1 cellular context compared by ENCODE assay signal in genomic region chr1:224874775-224875174, GRCh38.
A peak's percentile ranks its signal among the peaks of the same experiment; 100 is the strongest.
TF ChIP-seq lines count a peak whose summit lies in the region.

No MANE protein-coding gene starts in this region.

TF ChIP-seq in HEK293, 187 proteins besides CTCF, POLR2A, EP300 and RAD21 (continued from another document):
- TF ChIP-seq, protein P1, sequence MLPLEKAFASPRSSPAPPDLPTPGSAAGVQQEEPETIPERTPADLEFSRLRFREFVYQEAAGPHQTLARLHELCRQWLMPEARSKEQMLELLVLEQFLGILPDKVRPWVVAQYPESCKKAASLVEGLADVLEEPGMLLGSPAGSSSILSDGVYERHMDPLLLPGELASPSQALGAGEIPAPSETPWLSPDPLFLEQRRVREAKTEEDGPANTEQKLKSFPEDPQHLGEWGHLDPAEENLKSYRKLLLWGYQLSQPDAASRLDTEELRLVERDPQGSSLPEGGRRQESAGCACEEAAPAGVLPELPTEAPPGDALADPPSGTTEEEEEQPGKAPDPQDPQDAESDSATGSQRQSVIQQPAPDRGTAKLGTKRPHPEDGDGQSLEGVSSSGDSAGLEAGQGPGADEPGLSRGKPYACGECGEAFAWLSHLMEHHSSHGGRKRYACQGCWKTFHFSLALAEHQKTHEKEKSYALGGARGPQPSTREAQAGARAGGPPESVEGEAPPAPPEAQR (tag by site-specific recombination; IDR thresholded peaks at IDR 0.05): no peak
- no peak for TF ChIP-seq ZNF658 (tag by site-specific recombination; IDR thresholded peaks at IDR 0.05)
- no peak for TF ChIP-seq ZNF48 (tag by site-specific recombination; IDR thresholded peaks at IDR 0.05)
- 0 out of 2 replicates have a peak, but pooled peaks have one; percentile 22 for TF ChIP-seq ZFP37 (tag by site-specific recombination; IDR thresholded peaks at IDR 0.05)
- TF ChIP-seq ZEB2 (tag by site-specific recombination; IDR thresholded peaks at IDR 0.05): peak; percentile 34; the same call in 1 of the 2 replicates
- TF ChIP-seq ZNF677 (tag by site-specific recombination; IDR thresholded peaks at IDR 0.05): no peak
- no peak for TF ChIP-seq ZNF223 (tag by site-specific recombination; IDR thresholded peaks at IDR 0.05)
- TF ChIP-seq ZNF169 (tag by site-specific recombination; IDR thresholded peaks at IDR 0.05): no peak
- peak; percentile 65 for TF ChIP-seq ZNF335 (tag by site-specific recombination; conservative IDR thresholded peaks at IDR 0.05)
- TF ChIP-seq KLF1 (tag by site-specific recombination; IDR thresholded peaks at IDR 0.05): no peak
- TF ChIP-seq WT1 (tag by site-specific recombination; IDR thresholded peaks at IDR 0.05): peak; percentile 72
- peak; percentile 11; the same call in 1 of the 2 replicates for TF ChIP-seq ZBTB17 (tag by site-specific recombination; IDR thresholded peaks at IDR 0.05)
- no peak for TF ChIP-seq ZNF354C (tag by site-specific recombination; IDR thresholded peaks at IDR 0.05; ENCODE audit: borderline replicate concordance, low read depth)
- TF ChIP-seq ZNF561 (tag by site-specific recombination; IDR thresholded peaks at IDR 0.05; ENCODE audit: borderline replicate concordance): peak; percentile 51; the same call in 1 of the 2 replicates
- peak; percentile 97 for TF ChIP-seq FEZF1 (tag by site-specific recombination; IDR thresholded peaks at IDR 0.05)
- TF ChIP-seq ZNF585B (tag by site-specific recombination; IDR thresholded peaks at IDR 0.05): no peak
- peak; percentile 44; the same call in 1 of the 2 replicates for TF ChIP-seq ZBTB20 (tag by site-specific recombination; IDR thresholded peaks at IDR 0.05)
- no peak for TF ChIP-seq ZBTB8A (tag by site-specific recombination; IDR thresholded peaks at IDR 0.05)
- TF ChIP-seq, protein P2, sequence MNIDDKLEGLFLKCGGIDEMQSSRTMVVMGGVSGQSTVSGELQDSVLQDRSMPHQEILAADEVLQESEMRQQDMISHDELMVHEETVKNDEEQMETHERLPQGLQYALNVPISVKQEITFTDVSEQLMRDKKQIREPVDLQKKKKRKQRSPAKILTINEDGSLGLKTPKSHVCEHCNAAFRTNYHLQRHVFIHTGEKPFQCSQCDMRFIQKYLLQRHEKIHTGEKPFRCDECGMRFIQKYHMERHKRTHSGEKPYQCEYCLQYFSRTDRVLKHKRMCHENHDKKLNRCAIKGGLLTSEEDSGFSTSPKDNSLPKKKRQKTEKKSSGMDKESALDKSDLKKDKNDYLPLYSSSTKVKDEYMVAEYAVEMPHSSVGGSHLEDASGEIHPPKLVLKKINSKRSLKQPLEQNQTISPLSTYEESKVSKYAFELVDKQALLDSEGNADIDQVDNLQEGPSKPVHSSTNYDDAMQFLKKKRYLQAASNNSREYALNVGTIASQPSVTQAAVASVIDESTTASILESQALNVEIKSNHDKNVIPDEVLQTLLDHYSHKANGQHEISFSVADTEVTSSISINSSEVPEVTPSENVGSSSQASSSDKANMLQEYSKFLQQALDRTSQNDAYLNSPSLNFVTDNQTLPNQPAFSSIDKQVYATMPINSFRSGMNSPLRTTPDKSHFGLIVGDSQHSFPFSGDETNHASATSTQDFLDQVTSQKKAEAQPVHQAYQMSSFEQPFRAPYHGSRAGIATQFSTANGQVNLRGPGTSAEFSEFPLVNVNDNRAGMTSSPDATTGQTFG (tag by site-specific recombination; IDR thresholded peaks at IDR 0.05; ENCODE audit: borderline replicate concordance): no peak
- TF ChIP-seq, protein P3, sequence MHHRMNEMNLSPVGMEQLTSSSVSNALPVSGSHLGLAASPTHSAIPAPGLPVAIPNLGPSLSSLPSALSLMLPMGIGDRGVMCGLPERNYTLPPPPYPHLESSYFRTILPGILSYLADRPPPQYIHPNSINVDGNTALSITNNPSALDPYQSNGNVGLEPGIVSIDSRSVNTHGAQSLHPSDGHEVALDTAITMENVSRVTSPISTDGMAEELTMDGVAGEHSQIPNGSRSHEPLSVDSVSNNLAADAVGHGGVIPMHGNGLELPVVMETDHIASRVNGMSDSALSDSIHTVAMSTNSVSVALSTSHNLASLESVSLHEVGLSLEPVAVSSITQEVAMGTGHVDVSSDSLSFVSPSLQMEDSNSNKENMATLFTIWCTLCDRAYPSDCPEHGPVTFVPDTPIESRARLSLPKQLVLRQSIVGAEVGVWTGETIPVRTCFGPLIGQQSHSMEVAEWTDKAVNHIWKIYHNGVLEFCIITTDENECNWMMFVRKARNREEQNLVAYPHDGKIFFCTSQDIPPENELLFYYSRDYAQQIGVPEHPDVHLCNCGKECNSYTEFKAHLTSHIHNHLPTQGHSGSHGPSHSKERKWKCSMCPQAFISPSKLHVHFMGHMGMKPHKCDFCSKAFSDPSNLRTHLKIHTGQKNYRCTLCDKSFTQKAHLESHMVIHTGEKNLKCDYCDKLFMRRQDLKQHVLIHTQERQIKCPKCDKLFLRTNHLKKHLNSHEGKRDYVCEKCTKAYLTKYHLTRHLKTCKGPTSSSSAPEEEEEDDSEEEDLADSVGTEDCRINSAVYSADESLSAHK (tag by site-specific recombination; IDR thresholded peaks at IDR 0.05): peak; percentile 9; the same call in 1 of the 2 replicates
- peak; percentile 84 for TF ChIP-seq OSR2 (tag by site-specific recombination; IDR thresholded peaks at IDR 0.05)
- no peak for TF ChIP-seq SCRT2 (tag by site-specific recombination; IDR thresholded peaks at IDR 0.05)
